In the genomic region with DNA sequence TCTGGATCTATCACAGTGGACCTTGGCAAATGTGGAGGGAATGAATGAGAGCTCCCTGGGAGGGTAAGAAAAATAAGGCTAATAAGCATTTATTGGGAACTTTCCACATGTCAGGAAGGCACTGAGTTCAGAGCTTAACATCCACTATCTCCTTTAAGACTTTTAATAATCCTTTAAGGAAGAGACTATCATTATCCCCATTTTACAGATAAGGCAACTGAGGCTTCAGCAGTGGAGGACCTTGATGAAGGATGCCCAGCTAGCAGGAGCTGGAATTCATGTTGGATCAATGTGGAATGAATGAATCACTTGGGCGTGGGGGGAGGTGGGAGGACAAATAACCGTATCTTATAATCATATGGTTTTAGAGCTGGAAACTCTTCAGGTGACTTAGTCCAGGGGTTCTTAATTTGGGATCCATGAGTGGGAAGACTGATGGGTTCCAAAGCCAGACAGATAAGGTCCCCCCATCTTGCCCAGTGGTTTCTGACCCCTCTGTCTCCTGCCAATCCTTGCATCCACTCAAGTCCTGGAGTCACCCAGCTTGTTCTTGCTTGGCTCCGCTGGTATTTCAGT, we compare ENCODE assay signal across 29 cellular contexts.
"Had no signal": no experiment of that assay in that cellular context is flagged by ENCODE, and none has a peak within 500 bp of the region (broad histone marks: within the 10 kb centered on the region; RNA-seq: fewer than 3 reads in every experiment).

No MANE protein-coding gene starts in this region.

- H3K27ac Mint-ChIP-seq: dendritic cell treated with granulocyte-macrophage colony-stimulating factor and Interleukin-4, amounts not matched to agents 40 ng/mL and 50 ng/mL, for 4 days; effector memory CD8-positive, alpha-beta T cell; endodermal cell had no signal

- DNase-seq: colonic mucosa; cortex of kidney; dermis blood vessel endothelial cell; dorsolateral prefrontal cortex; effector CD4-positive, alpha-beta T cell; effector CD8-positive, alpha-beta T cell; effector memory CD4-positive, alpha-beta T cell; effector memory CD8-positive, alpha-beta T cell; endodermal cell; erythroblast; esophagus squamous epithelium; foreskin fibroblast; foreskin keratinocyte; foreskin melanocyte; gastrocnemius medialis; glutamatergic neuron; head of caudate nucleus; heart left ventricle; heart right ventricle had no signal

- H3K36me3 ChIP-seq: colonic mucosa, esophagus muscularis mucosa, esophagus squamous epithelium, gastrocnemius medialis, gastroesophageal sphincter, heart left ventricle, heart right ventricle had no signal

- ATAC-seq: effector memory CD8-positive, alpha-beta T cell; esophagus mucosa; foreskin keratinocyte; gastrocnemius medialis; gastroesophageal sphincter; heart left ventricle had no signal

- H3K9me3 ChIP-seq: colonic mucosa, esophagus muscularis mucosa, esophagus squamous epithelium, gastrocnemius medialis, gastroesophageal sphincter, heart left ventricle, heart right ventricle had no signal

- H3K27ac ChIP-seq: colonic mucosa, coronary artery, dorsolateral prefrontal cortex, epithelial cell of prostate, esophagus muscularis mucosa, esophagus squamous epithelium, foreskin keratinocyte, gastrocnemius medialis, gastroesophageal sphincter, heart left ventricle, heart right ventricle had no signal

- H3K4me3 ChIP-seq: colonic mucosa, coronary artery, dorsolateral prefrontal cortex, esophagus muscularis mucosa, esophagus squamous epithelium, gastrocnemius medialis, gastroesophageal sphincter, heart left ventricle, heart right ventricle had no signal

- H3K4me1 ChIP-seq: colonic mucosa, foreskin keratinocyte, gastrocnemius medialis had no signal

- FAIRE-seq: colon, endometrium, endothelial cell of umbilical vein, frontal cortex had no signal

- H3K4me1 Mint-ChIP-seq: endodermal cell had no signal

- H3K9me3 Mint-ChIP-seq: dendritic cell treated with granulocyte-macrophage colony-stimulating factor and Interleukin-4, amounts not matched to agents 40 ng/mL and 50 ng/mL, for 4 days; effector memory CD8-positive, alpha-beta T cell; endodermal cell had no signal

- H3K4me3 Mint-ChIP-seq: dendritic cell treated with granulocyte-macrophage colony-stimulating factor and Interleukin-4, amounts not matched to agents 40 ng/mL and 50 ng/mL, for 4 days; effector memory CD8-positive, alpha-beta T cell; endodermal cell had no signal
